In the genomic region with DNA sequence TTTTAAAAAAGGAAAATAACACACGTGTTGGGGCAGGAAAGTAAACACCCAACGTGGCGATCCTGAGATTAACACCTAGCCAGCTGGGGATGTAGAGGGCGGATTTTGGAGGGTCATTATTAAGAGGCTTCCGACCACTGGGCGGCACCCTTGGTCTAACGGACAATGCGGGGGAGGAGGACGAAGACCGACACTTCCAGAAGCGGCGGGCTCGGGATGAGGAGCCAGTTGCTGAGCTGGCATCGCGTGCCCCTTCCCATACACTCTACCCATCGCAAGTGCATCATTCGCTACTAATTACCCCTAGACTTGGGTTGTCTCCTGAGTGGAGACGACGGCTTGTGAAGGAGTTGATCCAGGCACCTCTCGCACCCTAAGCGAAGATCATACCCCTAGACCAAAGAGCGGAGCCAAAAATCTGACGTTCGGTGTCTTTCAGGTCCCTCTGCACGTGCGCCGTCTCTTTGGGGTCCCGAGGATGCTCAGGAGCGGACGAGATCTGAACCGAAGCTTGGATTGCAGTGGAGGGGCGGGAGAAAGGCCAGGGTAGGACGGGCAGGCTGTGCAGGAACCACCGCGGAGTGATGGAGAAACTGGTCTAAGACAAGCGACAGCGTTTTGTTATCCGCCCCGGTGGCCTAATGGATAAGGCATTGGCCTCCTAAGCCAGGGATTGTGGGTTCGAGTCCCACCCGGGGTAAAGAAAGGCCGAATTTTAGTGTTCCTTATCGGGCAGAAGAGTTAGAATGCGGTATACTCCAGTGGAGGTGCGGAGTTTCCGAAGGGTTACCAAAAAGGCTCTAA, we compare ENCODE assay signal across 8 cellular contexts. TPM values are rescaled to one million over a fixed set of nuclear protein-coding genes. Genes with fewer than 3 reads are reported as not detected.
DNase-seq lines count a peak whose midpoint lies in the region; ATAC-seq, FAIRE-seq and TF ChIP-seq lines count a peak whose summit lies in the region.

No MANE protein-coding gene starts in this region.

- H3K4me1 ChIP-seq in osteoblast (ENCODE audit: insufficient read depth, low read length) (peaks cover 5% of the 10 kb centered on the region), testis (peaks cover 10% of the 10 kb centered on the region)

- H3K27me3 ChIP-seq in osteoblast (ENCODE audit: insufficient read depth, low read length) (no peaks in the 10 kb centered on the region), testis (no peaks in the 10 kb centered on the region)

- peaks cover 23% of the 10 kb centered on the region for H3K4me1 Mint-ChIP-seq in activated naive CD4-positive, alpha-beta T cell treated with anti-CD3 and anti-CD28 coated beads, Interleukin-2, amount 50 U/mL, for 24 hours

- H4K20me1 ChIP-seq in osteoblast (ENCODE audit: insufficient read depth, low read length): no peaks in the 10 kb centered on the region

- peak overlapping the region; percentile 79 for H3K4me3 ChIP-seq in osteoblast (ENCODE audit: insufficient read depth, low read length)
- H3K4me3 ChIP-seq in testis: peak overlapping the region; percentile 62

- H3K9me3 Mint-ChIP-seq in activated naive CD4-positive, alpha-beta T cell treated with anti-CD3 and anti-CD28 coated beads, Interleukin-2, amount 50 U/mL, for 24 hours: no peaks in the 10 kb centered on the region

- TF ChIP-seq CTCF in osteoblast (IDR thresholded peaks at IDR 0.05; ENCODE audit: extremely low read depth, low read depth, low read length) (peak; percentile 40), testis (IDR thresholded peaks at IDR 0.05) (peak in 2 of 3 experiments; percentile 7 to 13)

- peak overlapping the region; percentile 99 for H3K27ac Mint-ChIP-seq in activated naive CD4-positive, alpha-beta T cell treated with anti-CD3 and anti-CD28 coated beads, Interleukin-2, amount 50 U/mL, for 24 hours

- FAIRE-seq in G401.6 (lab: Jason Lieb, UNC): peak; percentile 90

- ATAC-seq in HG03097 (IDR thresholded peaks at IDR 0.05; ENCODE audit: low FRiP score, unreplicated experiment): no peak

- H3K9me3 ChIP-seq in osteoblast (ENCODE audit: low read depth, low read length): no peaks in the 10 kb centered on the region
- H3K9me3 ChIP-seq in testis: no peaks in the 10 kb centered on the region

- peak overlapping the region; percentile 87 for H3K4me3 Mint-ChIP-seq in activated naive CD4-positive, alpha-beta T cell treated with anti-CD3 and anti-CD28 coated beads, Interleukin-2, amount 50 U/mL, for 24 hours

- no peaks in the 10 kb centered on the region for H3K27me3 Mint-ChIP-seq in activated naive CD4-positive, alpha-beta T cell treated with anti-CD3 and anti-CD28 coated beads, Interleukin-2, amount 50 U/mL, for 24 hours

- peak overlapping the region; percentile 95 for H3K4me2 ChIP-seq in osteoblast (ENCODE audit: insufficient read depth, low read length)

- no peaks in the 10 kb centered on the region for H3K36me3 ChIP-seq in osteoblast (ENCODE audit: insufficient read depth, low read length)
- no peaks in the 10 kb centered on the region for H3K36me3 ChIP-seq in testis (ENCODE audit: low read depth, missing control alignments)

- no peaks in the 10 kb centered on the region for H3K79me2 ChIP-seq in osteoblast (ENCODE audit: insufficient read depth, low read length)

- H3K27ac ChIP-seq in osteoblast (ENCODE audit: low read depth, low read length) (peak overlapping the region; percentile 50), testis (peak overlapping the region; percentile 33 to 56)

- H3K36me3 Mint-ChIP-seq in activated naive CD4-positive, alpha-beta T cell treated with anti-CD3 and anti-CD28 coated beads, Interleukin-2, amount 50 U/mL, for 24 hours: no peaks in the 10 kb centered on the region

- WGBS in testis, 2 donors: 1% methylated on average over 37 to 46 of the region's 46 CpGs

- in situ Hi-C loops in SK-MEL-5 (cut with HindIII; ENCODE audit: low pct_unique_long_range_greater_than_20kb, low sequenced_read_pairs): no loop called here

- TF ChIP-seq POLR2A in testis (IDR thresholded peaks at IDR 0.05): no peak

- H2AFZ ChIP-seq in osteoblast (ENCODE audit: low read length): peak overlapping the region; percentile 97

- intact Hi-C loops in testis (cut with DNase I; ENCODE audit: low total_unique reads): no loop called here

- peak; percentile 91 for DNase-seq in MV-4-11 (lab: John Stamatoyannopoulos, UW)
- DNase-seq in SK-MEL-5 (ENCODE audit: low read depth, low spot score): peak; percentile 94
- DNase-seq in glomerular visceral epithelial cell (ENCODE audit: extremely low spot score): peak; percentile 90
- DNase-seq in osteoblast (ENCODE audit: insufficient read length, low spot score, missing footprints): peak; percentile 95
- peak; percentile 94 for DNase-seq in testis

RNA-seq across cellular contexts. Expression of a gene that starts 17.6 kb away (rescaled TPM):
- total RNA-seq in SK-MEL-5 (2014; rRNA removed; shearing (Covaris generic)): 0.85 and 1.8 TPM in 2 replicates
- 8.9 and 11.2 TPM in 2 replicates for polyA plus RNA-seq in SK-MEL-5 (2015; cell fraction: cytosol; rRNA removed)
- polyA plus RNA-seq in SK-MEL-5 (2015; cell fraction: nucleus; rRNA removed): 10.4 and 15.7 TPM in 2 replicates
- total RNA-seq in osteoblast (8.0 and 9.4 TPM in 2 replicates), testis (10 to 100 TPM; 43.1 to 57.3 TPM)
- polyA plus RNA-seq in testis (ENCODE audit: insufficient read depth, low read depth, low replicate concordance): 46.8 TPM

RNA-seq across cellular contexts. Expression of a gene that starts 35.5 kb away (rescaled TPM):
- 0.21 TPM in 1 of 2 replicates, not detected in the other for total RNA-seq in SK-MEL-5 (2014; rRNA removed; shearing (Covaris generic))
- 1.00 and 1.7 TPM in 2 replicates for polyA plus RNA-seq in SK-MEL-5 (2015; cell fraction: cytosol; rRNA removed)
- polyA plus RNA-seq in SK-MEL-5 (2015; cell fraction: nucleus; rRNA removed): 1.2 and 1.9 TPM in 2 replicates
- total RNA-seq in osteoblast: 0.36 TPM in 1 of 2 replicates, not detected in the other
- total RNA-seq in testis: not detected
- not detected for polyA plus RNA-seq in testis (ENCODE audit: insufficient read depth, low read depth, low replicate concordance)

RNA-seq across cellular contexts. Expression of a gene that starts 40.1 kb away (rescaled TPM):
- 13.6 and 14.3 TPM in 2 replicates for total RNA-seq in SK-MEL-5 (2014; rRNA removed; shearing (Covaris generic))
- polyA plus RNA-seq in SK-MEL-5 (2015; cell fraction: cytosol; rRNA removed): 12.4 and 17.8 TPM in 2 replicates
- polyA plus RNA-seq in SK-MEL-5 (2015; cell fraction: nucleus; rRNA removed): 20.0 and 44.3 TPM in 2 replicates
- total RNA-seq in osteoblast (17.4 and 17.7 TPM in 2 replicates), testis (10 to 100 TPM in 1 of 2 donors, 1 to 10 TPM in 1; 9.8 to 19.4 TPM)
- polyA plus RNA-seq in testis (ENCODE audit: insufficient read depth, low read depth, low replicate concordance): 5.5 TPM

RNA-seq across cellular contexts. Expression of a gene that starts 53.4 kb away (rescaled TPM):
- total RNA-seq in SK-MEL-5 (2014; rRNA removed; shearing (Covaris generic)): 0.13 TPM in 1 of 2 replicates, not detected in the other
- polyA plus RNA-seq in SK-MEL-5 (2015; cell fraction: cytosol; rRNA removed): not detected in 2 replicates
- 0.12 and 0.53 TPM in 2 replicates for polyA plus RNA-seq in SK-MEL-5 (2015; cell fraction: nucleus; rRNA removed)
- total RNA-seq in osteoblast (not detected in 2 replicates), testis (under 1 TPM; 0.79 to 0.93 TPM)
- polyA plus RNA-seq in testis (ENCODE audit: insufficient read depth, low read depth, low replicate concordance): 0.91 TPM
